Comparison of ENCODE assay signal across 12 cellular contexts in the genomic region with DNA sequence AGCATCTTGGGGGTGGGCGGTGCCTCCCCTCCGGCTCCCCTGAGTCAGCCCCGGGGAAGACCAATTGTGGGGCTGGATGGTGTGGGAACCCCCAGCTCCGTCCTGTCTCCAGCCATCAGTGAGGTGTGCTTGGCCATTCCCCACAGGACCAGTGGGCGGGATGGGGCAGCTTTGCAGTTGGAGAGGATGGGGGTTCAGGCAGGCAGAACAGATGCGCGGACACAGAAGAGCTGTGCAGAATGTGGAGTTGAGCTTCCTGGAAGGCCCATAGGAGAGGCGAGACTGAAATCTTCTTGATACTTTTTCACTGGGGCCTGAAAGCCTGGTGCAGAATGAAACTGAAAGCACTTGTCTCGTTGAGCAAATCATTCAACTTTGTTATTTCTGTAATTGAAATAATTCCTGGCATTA. TPM values are rescaled to one million over a fixed set of nuclear protein-coding genes. Genes with fewer than 3 reads are reported as not detected.
A peak's percentile ranks its signal among the peaks of the same experiment; 100 is the strongest.
DNase-seq lines count a peak whose midpoint lies in the region; ATAC-seq and TF ChIP-seq lines count a peak whose summit lies in the region.
"Had no signal": no experiment of that assay in that cellular context is flagged by ENCODE, and none has a peak within 500 bp of the region (broad histone marks: within the 10 kb centered on the region; RNA-seq: fewer than 3 reads in every experiment).

No MANE protein-coding gene starts in this region.

- peaks cover 10 to 64% (median 40%) of the 10 kb centered on the region in 12 donors for H3K4me1 ChIP-seq in heart left ventricle
- H3K4me1 ChIP-seq in spleen: peaks cover 14 to 71% (median 53%) of the 10 kb centered on the region in 6 donors

- peaks cover 59% of the 10 kb centered on the region for H3K4me1 Mint-ChIP-seq in activated T-helper 1 cell treated with anti-CD3 and anti-CD28 coated beads, Interleukin-12 subunit alpha, Interleukin-12 subunit beta, Interleukin-2, Interleukin-4 antibody, amounts not matched to agents 30 ng/mL and 10 ng/mL and 1 ng/mL, durations not matched to agents 14 hours and 24 hours and 36 hours (ENCODE audit: low read depth)

- peak overlapping the region in 7 of 12 donors; percentile 11 to 72 (median 46) for H3K27ac ChIP-seq in heart left ventricle
- peak overlapping the region in 7 of 8 donors; percentile 15 to 74 (median 58) for H3K27ac ChIP-seq in spleen

- intact Hi-C loops in heart left ventricle (cut with DNase I): no loop called here
- intact Hi-C loops in Right ventricle myocardium superior (cut with DNase I): no loop called here
- intact Hi-C loops in activated T-helper 1 cell treated with anti-CD3 and anti-CD28 coated beads, Interleukin-12 subunit alpha, Interleukin-12 subunit beta, Interleukin-2, Interleukin-4 antibody, amounts not matched to agents 30 ng/mL and 10 ng/mL and 1 ng/mL, durations not matched to agents 14 hours and 24 hours and 36 hours (cut with micrococcal nuclease): no loop called here
- intact Hi-C loops in spleen (cut with DNase I; ENCODE audit: low total_unique reads): no loop called here

- peaks cover 9% of the 10 kb centered on the region for H3K36me3 Mint-ChIP-seq in activated T-helper 1 cell treated with anti-CD3 and anti-CD28 coated beads, Interleukin-12 subunit alpha, Interleukin-12 subunit beta, Interleukin-2, Interleukin-4 antibody, amounts not matched to agents 30 ng/mL and 10 ng/mL and 1 ng/mL, durations not matched to agents 14 hours and 24 hours and 36 hours (ENCODE audit: low read depth)

- ATAC-seq in heart left ventricle (no peak), Right ventricle myocardium superior (ENCODE audit: poor library complexity) (no peak), GM21447 (IDR thresholded peaks at IDR 0.05; ENCODE audit: unreplicated experiment) (peak; percentile 42)

- TF ChIP-seq POLR2A in heart left ventricle (IDR thresholded peaks at IDR 0.05) (no peak), spleen (IDR thresholded peaks at IDR 0.05) (no peak)

- H3K27me3 ChIP-seq in heart left ventricle (no peaks in the 10 kb centered on the region), spleen (replicated peaks in 1 of 7) (no peaks in the 10 kb centered on the region)

- peak overlapping the region; percentile 73 for H3K4me3 Mint-ChIP-seq in activated T-helper 1 cell treated with anti-CD3 and anti-CD28 coated beads, Interleukin-12 subunit alpha, Interleukin-12 subunit beta, Interleukin-2, Interleukin-4 antibody, amounts not matched to agents 30 ng/mL and 10 ng/mL and 1 ng/mL, durations not matched to agents 14 hours and 24 hours and 36 hours

- TF ChIP-seq CTCF in heart left ventricle (IDR thresholded peaks at IDR 0.05) (no peak), spleen (IDR thresholded peaks at IDR 0.05 in 8 of 11, conservative IDR thresholded peaks at IDR 0.05 in 3 of 11) (no peak)

- WGBS in heart left ventricle, 4 donors: 74 to 87% (median 83%) methylated on average over 9 of the region's 9 CpGs
- 43 to 71% (median 52%) methylated on average over 9 of the region's 9 CpGs for WGBS in spleen, 5 donors

- no peak for DNase-seq in heart left ventricle
- DNase-seq in Right ventricle myocardium superior: no peak
- DNase-seq in activated T-helper 1 cell treated with anti-CD3 and anti-CD28 coated beads, Interleukin-12 subunit alpha, Interleukin-12 subunit beta, Interleukin-2, Interleukin-4 antibody, amounts not matched to agents 30 ng/mL and 10 ng/mL and 1 ng/mL, durations not matched to agents 14 hours and 24 hours and 36 hours (ENCODE audit: low spot score): no peak
- DNase-seq in spleen: no peak
- no peak for DNase-seq in effector CD8-positive, alpha-beta T cell (lab: John Stamatoyannopoulos, UW)
- no peak for DNase-seq in GF-D8 (lab: John Stamatoyannopoulos, UW)
- DNase-seq in ecto neural progenitor cell (ENCODE audit: low spot score): no peak
- DNase-seq: hippocampal formation; mammary epithelial cell; stimulated activated CD4-positive, alpha-beta T cell treated with anti-CD3 and anti-CD28 coated beads, Interleukin-2, amount 100 ng/mL, for 24 hours; stimulated activated naive CD4-positive, alpha-beta T cell had no signal

- H3K4me3 ChIP-seq in heart left ventricle: peak overlapping the region in 5 of 12 donors; percentile 10 to 33 (median 13)
- H3K4me3 ChIP-seq in spleen: peak overlapping the region in 4 of 8 donors; percentile 12 to 53 (median 18)

- H3K9me3 ChIP-seq in heart left ventricle (no peaks in the 10 kb centered on the region), spleen (no peaks in the 10 kb centered on the region)

- no peaks in the 10 kb centered on the region for H3K9me3 Mint-ChIP-seq in activated T-helper 1 cell treated with anti-CD3 and anti-CD28 coated beads, Interleukin-12 subunit alpha, Interleukin-12 subunit beta, Interleukin-2, Interleukin-4 antibody, amounts not matched to agents 30 ng/mL and 10 ng/mL and 1 ng/mL, durations not matched to agents 14 hours and 24 hours and 36 hours

- H3K27me3 Mint-ChIP-seq in activated T-helper 1 cell treated with anti-CD3 and anti-CD28 coated beads, Interleukin-12 subunit alpha, Interleukin-12 subunit beta, Interleukin-2, Interleukin-4 antibody, amounts not matched to agents 30 ng/mL and 10 ng/mL and 1 ng/mL, durations not matched to agents 14 hours and 24 hours and 36 hours (ENCODE audit: insufficient read depth): no peaks in the 10 kb centered on the region

- peak overlapping the region; percentile 86 for H3K27ac Mint-ChIP-seq in activated T-helper 1 cell treated with anti-CD3 and anti-CD28 coated beads, Interleukin-12 subunit alpha, Interleukin-12 subunit beta, Interleukin-2, Interleukin-4 antibody, amounts not matched to agents 30 ng/mL and 10 ng/mL and 1 ng/mL, durations not matched to agents 14 hours and 24 hours and 36 hours

- peaks cover 0 to 5% (median 0%) of the 10 kb centered on the region in 9 donors for H3K36me3 ChIP-seq in heart left ventricle
- peaks cover 0 to 16% (median 0%) of the 10 kb centered on the region in 6 donors for H3K36me3 ChIP-seq in spleen

RNA-seq across cellular contexts. Expression of gene PARVB, which starts 23.8 kb away (rescaled TPM):
- total RNA-seq in heart left ventricle: 100 to 1,000 TPM in 5 of 9 donors, 10 to 100 TPM in 4; 73.8 to 172 (median 116) TPM
- 10 to 100 TPM; 54.9 to 63.5 TPM for polyA plus RNA-seq in heart left ventricle
- 194 TPM for total RNA-seq in Right ventricle myocardium superior
- total RNA-seq in activated T-helper 1 cell treated with anti-CD3 and anti-CD28 coated beads, Interleukin-12 subunit alpha, Interleukin-12 subunit beta, Interleukin-2, Interleukin-4 antibody, amounts not matched to agents 30 ng/mL and 10 ng/mL and 1 ng/mL, durations not matched to agents 14 hours and 24 hours and 36 hours: 91.6 and 91.7 TPM in 2 replicates
- total RNA-seq in spleen: 10 to 100 TPM; 32.5 to 61.9 (median 57.1) TPM
- 10 to 100 TPM; 24.0 to 40.5 (median 37.7) TPM for polyA plus RNA-seq in spleen
